Comparison of ENCODE assay signal across 17 cellular contexts in the genomic region with DNA sequence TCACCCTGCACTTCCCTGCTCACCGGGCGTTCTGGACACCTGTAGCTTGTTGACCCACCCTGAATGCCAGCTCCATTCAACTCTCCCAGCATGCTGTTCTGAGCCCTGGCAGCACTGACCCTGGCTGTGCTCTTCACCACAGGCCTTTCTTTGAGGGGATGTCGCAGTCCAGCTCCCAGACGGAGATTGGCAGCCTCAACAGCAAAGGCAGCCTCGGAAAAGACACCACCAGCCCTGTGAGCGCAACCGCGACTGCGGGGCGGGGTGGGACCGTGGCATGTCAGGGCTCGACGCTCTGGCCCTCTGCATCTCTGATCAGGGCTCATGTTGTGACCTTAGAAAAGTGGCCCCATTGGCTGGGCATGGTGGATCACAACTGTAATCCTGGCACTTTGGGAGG. TPM values are rescaled to one million over a fixed set of nuclear protein-coding genes. Genes with fewer than 3 reads are reported as not detected.
A peak's percentile ranks its signal among the peaks of the same experiment; 100 is the strongest.
DNase-seq lines count a peak whose midpoint lies in the region; ATAC-seq, FAIRE-seq and TF ChIP-seq lines count a peak whose summit lies in the region.
"Had no signal": no experiment of that assay in that cellular context is flagged by ENCODE, and none has a peak within 500 bp of the region (broad histone marks: within the 10 kb centered on the region; RNA-seq: fewer than 3 reads in every experiment).

No MANE protein-coding gene starts in this region.

- H3K4me3 ChIP-seq in right lobe of liver (no peak overlapping the region), HepG2 (replicated peaks in 1 of 3; ENCODE audit: insufficient read depth in 1 of 3, low read depth in 2 of 3, low read length in 3 of 3) (no peak overlapping the region), WERI-Rb-1 (ENCODE audit: low read depth, low read length) (no peak overlapping the region), upper lobe of right lung (no peak overlapping the region)
- H3K4me3 ChIP-seq: pancreas had no signal

- in situ Hi-C loops in HepG2 (cut with HindIII; ENCODE audit: extremely low pct_ligation_motif_present, low pct_unique_long_range_greater_than_20kb) (no loop called here), ACHN (cut with HindIII; ENCODE audit: low pct_ligation_motif_present, low pct_unique_long_range_greater_than_20kb, low sequenced_read_pairs) (no loop called here)

- TF ChIP-seq RAD21 in HepG2 (CRISPR knock-in tag; IDR thresholded peaks at IDR 0.05): no peak

- no peak for TF ChIP-seq EP300 in HepG2 (IDR thresholded peaks at IDR 0.05; ENCODE audit: low read depth in 2 of 2, low read length in 2 of 2)
- TF ChIP-seq EP300 in HepG2 (CRISPR knock-in tag; IDR thresholded peaks at IDR 0.05; ENCODE audit: borderline replicate concordance): no peak

- H3K9me3 ChIP-seq in right lobe of liver (no peaks in the 10 kb centered on the region), HepG2 (ENCODE audit: low read length) (no peaks in the 10 kb centered on the region), WERI-Rb-1 (ENCODE audit: severe bottlenecking) (no peaks in the 10 kb centered on the region), upper lobe of right lung (no peaks in the 10 kb centered on the region)
- H3K9me3 ChIP-seq: pancreas had no signal

- CTCF ChIA-PET in HepG2 (lab: Yijun Ruan, JAX; ENCODE audit: low intra/inter-chr PET ratio, low total read pairs): no interaction called here

- no peak overlapping the region for H3K9ac ChIP-seq in HepG2 (ENCODE audit: insufficient read depth, low read depth, low read length)

- ATAC-seq in right lobe of liver (no peak), HepG2 (no peak), upper lobe of right lung (no peak), GM21515 (IDR thresholded peaks at IDR 0.05; ENCODE audit: unreplicated experiment) (no peak), HG02642 (IDR thresholded peaks at IDR 0.05; ENCODE audit: poor library complexity, unreplicated experiment) (no peak)
- ATAC-seq: HCT116, pancreas, Right ventricle myocardium inferior had no signal

- H3K9me3 Mint-ChIP-seq in endothelial cell (ENCODE audit: unreplicated experiment): no peaks in the 10 kb centered on the region

- peaks cover 6% of the 10 kb centered on the region for H3K27me3 Mint-ChIP-seq in endothelial cell (ENCODE audit: unreplicated experiment)

- H3K4me3 Mint-ChIP-seq in endothelial cell (ENCODE audit: unreplicated experiment): peak overlapping the region; percentile 65

- POLR2A ChIA-PET in HepG2 (lab: Yijun Ruan, JAX): no interaction called here

- no peak for FAIRE-seq in HepG2 (lab: Jason Lieb, UNC)
- FAIRE-seq: pancreas had no signal

- TF ChIP-seq CTCF in right lobe of liver (IDR thresholded peaks at IDR 0.05) (no peak), HepG2 (CRISPR knock-in tag; IDR thresholded peaks at IDR 0.05) (no peak), WERI-Rb-1 (IDR thresholded peaks at IDR 0.05; ENCODE audit: low read depth, low read length) (no peak), endothelial cell (IDR thresholded peaks at IDR 0.05; ENCODE audit: unreplicated experiment) (no peak), upper lobe of right lung (IDR thresholded peaks at IDR 0.05) (no peak)

- TF ChIP-seq POLR2A in right lobe of liver (IDR thresholded peaks at IDR 0.05): no peak
- TF ChIP-seq POLR2A in HepG2 (IDR thresholded peaks at IDR 0.05; ENCODE audit: insufficient read depth in 1 of 2, low read depth in 2 of 2, low read length in 2 of 2): no peak

- no peaks in the 10 kb centered on the region for H3K4me1 ChIP-seq in right lobe of liver
- H3K4me1 ChIP-seq in HepG2 (ENCODE audit: insufficient read depth, low read length): peaks cover 5% of the 10 kb centered on the region; the same call in 1 of the 2 replicates
- H3K4me1 ChIP-seq in upper lobe of right lung: no peaks in the 10 kb centered on the region
- H3K4me1 ChIP-seq: pancreas had no signal

- WGBS in right lobe of liver (ENCODE audit: insufficient coverage, low coverage, low lambda C conversion rate, missing lambda C conversion rate): 95% methylated on average over 13 of the region's 13 CpGs
- 97% methylated on average over 13 of the region's 13 CpGs for WGBS in HepG2 (ENCODE audit: low lambda C conversion rate)

- H3K27me3 ChIP-seq in right lobe of liver (no peaks in the 10 kb centered on the region), HepG2 (ENCODE audit: control insufficient read depth in 1 of 2, insufficient read depth in 2 of 2, low read length in 2 of 2) (no peaks in the 10 kb centered on the region), WERI-Rb-1 (ENCODE audit: insufficient read depth, low read depth, severe bottlenecking) (no peaks in the 10 kb centered on the region), upper lobe of right lung (no peaks in the 10 kb centered on the region)
- H3K27me3 ChIP-seq: pancreas had no signal

- H3K36me3 ChIP-seq in right lobe of liver (no peaks in the 10 kb centered on the region), HepG2 (replicated peaks in 1 of 2; ENCODE audit: control insufficient read depth in 1 of 2, insufficient read depth in 2 of 2, low read length in 2 of 2) (peaks cover 12 to 29% of the 10 kb centered on the region in 2 experiments), WERI-Rb-1 (peaks cover 40% of the 10 kb centered on the region), upper lobe of right lung (peaks cover 66% of the 10 kb centered on the region)

- no peaks in the 10 kb centered on the region for H3K4me1 Mint-ChIP-seq in endothelial cell (ENCODE audit: unreplicated experiment)

- H3K27ac Mint-ChIP-seq in endothelial cell (ENCODE audit: unreplicated experiment): no peak overlapping the region

- peak in 2 of 3 donors; percentile 40 to 43 for DNase-seq in right lobe of liver
- DNase-seq in HepG2 (ENCODE audit: low spot score): no peak
- DNase-seq in WERI-Rb-1: no peak
- DNase-seq in endothelial cell (ENCODE audit: low spot score): no peak
- DNase-seq in upper lobe of right lung: peak; percentile 52
- DNase-seq in ACHN: no peak
- DNase-seq: activated CD8-positive, alpha-beta memory T cell treated with anti-CD3 and anti-CD28 coated beads, Interleukin-2, amount 50 U/mL, for 48 hours; caudate nucleus; effector memory CD4-positive, alpha-beta T cell; NCI-H1105; NCI-H524 treated with DMSO at 0.1 percent for 48 hours had no signal

- H3K27ac ChIP-seq in right lobe of liver: no peak overlapping the region
- H3K27ac ChIP-seq in HepG2 (ENCODE audit: extremely low read length, insufficient read depth, low read length): no peak overlapping the region
- peak overlapping the region; percentile 33 for H3K27ac ChIP-seq in WERI-Rb-1
- H3K27ac ChIP-seq in upper lobe of right lung: no peak overlapping the region

- no peaks in the 10 kb centered on the region for H4K20me1 ChIP-seq in HepG2 (ENCODE audit: insufficient read depth, low read length)

- BruUV-seq in HepG2 (replicated peaks; lab: Mats Ljungman, UMichigan): no TSS peak

- intact Hi-C loops in right lobe of liver (cut with DNase I): loop anchor here (10.0 kb wide), 1 partner anchor 64 kb away; the partner anchor contains the start of gene YIF1A (in 2 of the 2)
- intact Hi-C loops in HepG2 (cut with micrococcal nuclease; ENCODE audit: unreplicated experiment): no loop called here
- intact Hi-C loops in upper lobe of right lung (cut with DNase I): no loop called here

- no peaks in the 10 kb centered on the region for H3K79me2 ChIP-seq in HepG2 (ENCODE audit: insufficient read depth, low read length)

- H2AFZ ChIP-seq in HepG2 (ENCODE audit: low read length): no peak overlapping the region

- no peak overlapping the region for H3K4me2 ChIP-seq in HepG2 (ENCODE audit: low read depth, low read length)

- H3K36me3 Mint-ChIP-seq in endothelial cell (ENCODE audit: low read depth, unreplicated experiment): peaks cover 61% of the 10 kb centered on the region

RNA-seq across cellular contexts. Expression of gene KLC2, which starts 36.5 kb away (rescaled TPM):
- total RNA-seq in right lobe of liver: 10 to 100 TPM in 1 of 6 experiments, 1 to 10 TPM in 5; 3.8 to 11.5 (median 6.3) TPM
- 5.8 and 8.9 TPM in 2 replicates for total RNA-seq in HepG2 (2016; rRNA removed; fragmentation: Illumina TruSeq; extraction: Trizol)
- total RNA-seq in HepG2 (2016; cell fraction: cytosol; rRNA removed; fragmentation: Illumina TruSeq; extraction: Trizol; ENCODE audit: low read depth): 2.9 and 4.1 TPM in 2 replicates
- 6.4 and 10.4 TPM in 2 replicates for total RNA-seq in HepG2 (2016; cell fraction: insoluble cytoplasmic fraction; rRNA removed; fragmentation: Illumina TruSeq; extraction: Trizol)
- 5.1 and 5.2 TPM in 2 replicates for total RNA-seq in HepG2 (2016; cell fraction: membrane; rRNA removed; fragmentation: Illumina TruSeq; extraction: Trizol)
- 7.2 and 9.9 TPM in 2 replicates for total RNA-seq in HepG2 (2016; cell fraction: nucleus; rRNA removed; fragmentation: Illumina TruSeq; extraction: Trizol)
- polyA plus RNA-seq in HepG2 (2011; rRNA removed): 9.2 and 13.5 TPM in 2 replicates
- 6.2 and 8.0 TPM in 2 replicates for polyA plus RNA-seq in HepG2 (2011; cell fraction: cytosol; rRNA removed)
- polyA plus RNA-seq in HepG2 (2011; cell fraction: nucleus; rRNA removed): 37.0 and 38.9 TPM in 2 replicates
- 8.0 and 20.4 TPM in 2 replicates for polyA plus RNA-seq in HepG2 (2012)
- polyA plus RNA-seq in HepG2 (2016; cell fraction: cytosol; fragmentation: Illumina TruSeq; extraction: Trizol; ENCODE audit: low read depth): 2.3 and 2.5 TPM in 2 replicates
- 10.3 and 13.3 TPM in 2 replicates for polyA plus RNA-seq in HepG2 (2016; cell fraction: insoluble cytoplasmic fraction; fragmentation: Illumina TruSeq; extraction: Trizol; ENCODE audit: low read depth)
- 4.7 and 5.2 TPM in 2 replicates for polyA plus RNA-seq in HepG2 (2016; cell fraction: membrane; fragmentation: Illumina TruSeq; extraction: Trizol; ENCODE audit: low read depth)
- 23.2 and 27.0 TPM in 2 replicates for polyA plus RNA-seq in HepG2 (2016; cell fraction: nucleus; fragmentation: Illumina TruSeq; extraction: Trizol; ENCODE audit: insufficient read depth, low read depth)
- polyA minus RNA-seq in HepG2 (2011; rRNA and poly(A)+ RNA removed; ENCODE audit: low replicate concordance): 17.2 and 38.7 TPM in 2 replicates
- 5.8 and 6.9 TPM in 2 replicates for polyA minus RNA-seq in HepG2 (2011; cell fraction: cytosol; rRNA and poly(A)+ RNA removed)
- polyA minus RNA-seq in HepG2 (2011; cell fraction: nucleus; rRNA and poly(A)+ RNA removed): 6.4 and 8.5 TPM in 2 replicates
- total RNA-seq in endothelial cell (ENCODE audit: unreplicated experiment): 35.1 TPM
- total RNA-seq in upper lobe of right lung: 27.6 TPM

RNA-seq across cellular contexts. Expression of gene RAB1B, which starts 47.4 kb away (rescaled TPM):
- total RNA-seq in right lobe of liver: 10 to 100 TPM; 52.3 to 69.0 (median 59.6) TPM
- total RNA-seq in HepG2 (2016; rRNA removed; fragmentation: Illumina TruSeq; extraction: Trizol): 73.7 and 77.9 TPM in 2 replicates
- total RNA-seq in HepG2 (2016; cell fraction: cytosol; rRNA removed; fragmentation: Illumina TruSeq; extraction: Trizol; ENCODE audit: low read depth): 22.8 and 24.5 TPM in 2 replicates
- 71.1 and 82.5 TPM in 2 replicates for total RNA-seq in HepG2 (2016; cell fraction: insoluble cytoplasmic fraction; rRNA removed; fragmentation: Illumina TruSeq; extraction: Trizol)
- 43.6 and 49.5 TPM in 2 replicates for total RNA-seq in HepG2 (2016; cell fraction: membrane; rRNA removed; fragmentation: Illumina TruSeq; extraction: Trizol)
- total RNA-seq in HepG2 (2016; cell fraction: nucleus; rRNA removed; fragmentation: Illumina TruSeq; extraction: Trizol): 29.4 and 33.2 TPM in 2 replicates
- polyA plus RNA-seq in HepG2 (2011; rRNA removed): 87.9 and 97.8 TPM in 2 replicates
- polyA plus RNA-seq in HepG2 (2011; cell fraction: cytosol; rRNA removed): 86.4 and 116 TPM in 2 replicates
- 58.8 and 60.5 TPM in 2 replicates for polyA plus RNA-seq in HepG2 (2011; cell fraction: nucleus; rRNA removed)
- 48.5 and 57.1 TPM in 2 replicates for polyA plus RNA-seq in HepG2 (2012)
- 28.9 and 32.8 TPM in 2 replicates for polyA plus RNA-seq in HepG2 (2016; cell fraction: cytosol; fragmentation: Illumina TruSeq; extraction: Trizol; ENCODE audit: low read depth)
- 89.9 and 95.0 TPM in 2 replicates for polyA plus RNA-seq in HepG2 (2016; cell fraction: insoluble cytoplasmic fraction; fragmentation: Illumina TruSeq; extraction: Trizol; ENCODE audit: low read depth)
- 51.2 TPM in 2 replicates for polyA plus RNA-seq in HepG2 (2016; cell fraction: membrane; fragmentation: Illumina TruSeq; extraction: Trizol; ENCODE audit: low read depth)
- polyA plus RNA-seq in HepG2 (2016; cell fraction: nucleus; fragmentation: Illumina TruSeq; extraction: Trizol; ENCODE audit: insufficient read depth, low read depth): 63.8 and 71.2 TPM in 2 replicates
- polyA minus RNA-seq in HepG2 (2011; rRNA and poly(A)+ RNA removed; ENCODE audit: low replicate concordance): 142 and 271 TPM in 2 replicates
- 48.5 and 50.0 TPM in 2 replicates for polyA minus RNA-seq in HepG2 (2011; cell fraction: cytosol; rRNA and poly(A)+ RNA removed)
- polyA minus RNA-seq in HepG2 (2011; cell fraction: nucleus; rRNA and poly(A)+ RNA removed): 7.7 and 9.4 TPM in 2 replicates
- 189 TPM for total RNA-seq in endothelial cell (ENCODE audit: unreplicated experiment)
- 138 TPM for total RNA-seq in upper lobe of right lung

RNA-seq across cellular contexts. Expression of gene CNIH2, which starts 57.0 kb away (rescaled TPM):
- total RNA-seq in right lobe of liver: under 1 TPM in 2 of 6 experiments, not detected in 4; 0.26 to 0.51 TPM
- 0.18 and 0.60 TPM in 2 replicates for total RNA-seq in HepG2 (2016; rRNA removed; fragmentation: Illumina TruSeq; extraction: Trizol)
- total RNA-seq in HepG2 (2016; cell fraction: cytosol; rRNA removed; fragmentation: Illumina TruSeq; extraction: Trizol; ENCODE audit: low read depth): 0.44 and 1.2 TPM in 2 replicates
- 0.13 and 0.17 TPM in 2 replicates for total RNA-seq in HepG2 (2016; cell fraction: insoluble cytoplasmic fraction; rRNA removed; fragmentation: Illumina TruSeq; extraction: Trizol)
- total RNA-seq in HepG2 (2016; cell fraction: membrane; rRNA removed; fragmentation: Illumina TruSeq; extraction: Trizol): 1.2 TPM in 2 replicates
- 0.47 and 0.69 TPM in 2 replicates for total RNA-seq in HepG2 (2016; cell fraction: nucleus; rRNA removed; fragmentation: Illumina TruSeq; extraction: Trizol)
- polyA plus RNA-seq in HepG2 (2011; rRNA removed): 0.25 and 0.69 TPM in 2 replicates
- polyA plus RNA-seq in HepG2 (2011; cell fraction: cytosol; rRNA removed): 0.32 and 0.35 TPM in 2 replicates
- polyA plus RNA-seq in HepG2 (2011; cell fraction: nucleus; rRNA removed): 0.47 and 0.55 TPM in 2 replicates
- polyA plus RNA-seq in HepG2 (2012): 0.09 and 0.23 TPM in 2 replicates
- 4.5 and 4.9 TPM in 2 replicates for polyA plus RNA-seq in HepG2 (2016; cell fraction: cytosol; fragmentation: Illumina TruSeq; extraction: Trizol; ENCODE audit: low read depth)
- 0.73 and 0.97 TPM in 2 replicates for polyA plus RNA-seq in HepG2 (2016; cell fraction: insoluble cytoplasmic fraction; fragmentation: Illumina TruSeq; extraction: Trizol; ENCODE audit: low read depth)
- 4.7 and 4.8 TPM in 2 replicates for polyA plus RNA-seq in HepG2 (2016; cell fraction: membrane; fragmentation: Illumina TruSeq; extraction: Trizol; ENCODE audit: low read depth)
- 0.59 and 1.3 TPM in 2 replicates for polyA plus RNA-seq in HepG2 (2016; cell fraction: nucleus; fragmentation: Illumina TruSeq; extraction: Trizol; ENCODE audit: insufficient read depth, low read depth)
- 0.26 TPM in 1 of 2 replicates, not detected in the other for polyA minus RNA-seq in HepG2 (2011; rRNA and poly(A)+ RNA removed; ENCODE audit: low replicate concordance)
- polyA minus RNA-seq in HepG2 (2011; cell fraction: cytosol; rRNA and poly(A)+ RNA removed): not detected in 2 replicates
- not detected in 2 replicates for polyA minus RNA-seq in HepG2 (2011; cell fraction: nucleus; rRNA and poly(A)+ RNA removed)
- total RNA-seq in endothelial cell (ENCODE audit: unreplicated experiment): 1.9 TPM
- total RNA-seq in upper lobe of right lung: 1.6 TPM
- total RNA-seq: liver, Right ventricle myocardium inferior had no signal

Comparison
In these comparisons a context has a peak if more than half of its experiments do, and no peak if none do; other contexts are left out.
1. DNase-seq: peak in right lobe of liver (2 of 3) and upper lobe of right lung (single experiment); none in HepG2 (single experiment), WERI-Rb-1 (single experiment), endothelial cell (single experiment) and ACHN (single experiment).
2. intact Hi-C loops: an anchor here in right lobe of liver (10.0 kb wide); none called in HepG2 and upper lobe of right lung.